20 cellular contexts compared by ENCODE assay signal in the genomic region with DNA sequence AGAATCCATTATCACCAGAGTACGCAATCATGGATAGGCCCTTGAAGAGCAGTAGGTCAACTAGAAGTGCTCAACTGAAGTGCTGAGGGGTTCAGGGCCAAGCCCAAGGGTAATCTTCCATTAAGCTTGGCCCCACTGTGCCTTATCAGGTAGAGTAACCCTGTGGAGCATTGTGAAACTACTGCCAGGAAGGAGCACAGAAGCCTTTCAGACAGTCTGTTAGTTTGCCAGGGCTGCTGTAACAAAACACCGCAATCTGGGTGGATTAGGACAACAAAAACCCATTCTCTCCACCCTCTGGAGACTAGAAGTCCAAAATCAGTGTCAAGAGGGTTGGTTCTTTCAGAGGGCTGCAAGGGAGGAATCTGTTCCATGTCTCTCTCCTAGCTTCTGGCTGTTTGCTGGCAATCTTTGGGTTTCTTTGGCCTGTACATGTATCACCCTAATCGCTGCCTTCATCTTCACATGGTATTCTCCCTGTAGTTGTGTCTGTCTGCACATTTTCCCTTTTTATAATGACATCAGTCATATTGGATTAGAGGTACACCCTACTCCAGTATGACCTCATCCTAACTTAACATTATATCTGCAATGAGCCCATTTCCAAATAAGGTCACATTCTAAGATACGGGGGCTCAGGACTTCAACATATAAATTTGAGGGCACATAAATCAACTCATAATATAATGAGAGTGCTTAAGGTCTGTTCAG. TPM values are rescaled to one million over a fixed set of nuclear protein-coding genes. Genes with fewer than 3 reads are reported as not detected.
DNase-seq lines count a peak whose midpoint lies in the region; ATAC-seq and TF ChIP-seq lines count a peak whose summit lies in the region.
"Had no signal": no experiment of that assay in that cellular context is flagged by ENCODE, and none has a peak within 500 bp of the region (broad histone marks: within the 10 kb centered on the region; RNA-seq: fewer than 3 reads in every experiment).

No MANE protein-coding gene starts in this region.

- no peak for TF ChIP-seq POLR2A in Peyer's patch (IDR thresholded peaks at IDR 0.05)

- DNase-seq in Right ventricle myocardium inferior (ENCODE audit: missing footprints) (no peak), left ventricle myocardium inferior (no peak), choroid plexus epithelial cell (ENCODE audit: low read depth) (peak; percentile 26), fibroblast of gingiva (ENCODE audit: low read depth) (peak; percentile 19), mesendoderm (peak; percentile 51), omental fat pad (ENCODE audit: low spot score) (no peak), Peyer's patch (no peak)
- DNase-seq: 8988T; CD4-positive, alpha-beta memory T cell; DMS153; DMS79; GDM1; GOT3; H9 had no signal

- H3K23ac ChIP-seq in mesendoderm (ENCODE audit: low read length) = no peak overlapping the region

- H2BK15ac ChIP-seq in mesendoderm (replicated peaks; ENCODE audit: low read depth) = no peak overlapping the region

- H3K79me2 ChIP-seq in mesendoderm (ENCODE audit: control insufficient read depth, insufficient read depth, low read length) = no peaks in the 10 kb centered on the region

- H3K9me3 ChIP-seq in left ventricle myocardium inferior (replicated peaks) (peaks cover 16% of the 10 kb centered on the region), Peyer's patch (no peaks in the 10 kb centered on the region)

- no peaks in the 10 kb centered on the region for H3K79me1 ChIP-seq in mesendoderm (ENCODE audit: low read length)

- H3K27me3 ChIP-seq in left ventricle myocardium inferior (ENCODE audit: low read depth) = peaks cover 1% of the 10 kb centered on the region
- no peaks in the 10 kb centered on the region for H3K27me3 ChIP-seq in mesendoderm (ENCODE audit: insufficient read depth, low read length, poor library complexity)
- H3K27me3 ChIP-seq in Peyer's patch = no peaks in the 10 kb centered on the region
- H3K27me3 ChIP-seq: BLaER1 had no signal

- H2AK5ac ChIP-seq in mesendoderm (ENCODE audit: low read length) = no peak overlapping the region

- intact Hi-C loops in Right ventricle myocardium inferior (cut with DNase I) = no loop called here
- intact Hi-C loops in left ventricle myocardium inferior (cut with micrococcal nuclease) = no loop called here

- ATAC-seq in Right ventricle myocardium inferior (peak; percentile 37), omental fat pad (ENCODE audit: low FRiP score) (no peak), HG03378 (IDR thresholded peaks at IDR 0.05; ENCODE audit: unreplicated experiment) (no peak)

- H4K5ac ChIP-seq in mesendoderm (ENCODE audit: low read length) = no peak overlapping the region

- H3K56ac ChIP-seq in mesendoderm (ENCODE audit: low read length) = no peak overlapping the region

- H4K8ac ChIP-seq in mesendoderm (ENCODE audit: low read depth, low read length) = no peak overlapping the region

- no peak overlapping the region for H3K4ac ChIP-seq in mesendoderm (ENCODE audit: low read depth, low read length)

- WGBS in mesendoderm (ENCODE audit: extremely low coverage, insufficient coverage, low lambda C conversion rate) = no CpG with 5 or more reads among the region's 4 CpGs

- H2BK120ac ChIP-seq in mesendoderm (ENCODE audit: low read depth, low read length) = no peak overlapping the region

- H3K36me3 ChIP-seq in left ventricle myocardium inferior (no peaks in the 10 kb centered on the region), mesendoderm (ENCODE audit: control insufficient read depth, insufficient read depth, low read length) (no peaks in the 10 kb centered on the region), Peyer's patch (no peaks in the 10 kb centered on the region)
- H3K36me3 ChIP-seq: BLaER1 had no signal

- no peak overlapping the region for H3K4me2 ChIP-seq in mesendoderm (ENCODE audit: low read length)
- H3K4me2 ChIP-seq: BLaER1 had no signal

- H3K4me1 ChIP-seq in left ventricle myocardium inferior (no peaks in the 10 kb centered on the region), mesendoderm (ENCODE audit: control insufficient read depth, low read depth, low read length) (peaks cover 2% of the 10 kb centered on the region), Peyer's patch (no peaks in the 10 kb centered on the region)
- H3K4me1 ChIP-seq: BLaER1 had no signal

- H3K27ac ChIP-seq in left ventricle myocardium inferior (replicated peaks) = no peak overlapping the region
- H3K27ac ChIP-seq in mesendoderm (ENCODE audit: low read depth, low read length) = no peak overlapping the region
- H3K27ac ChIP-seq in Peyer's patch = no peak overlapping the region
- H3K27ac ChIP-seq: BLaER1 had no signal

- H3K18ac ChIP-seq in mesendoderm (ENCODE audit: low read length) = no peak overlapping the region

- H2BK5ac ChIP-seq in mesendoderm (ENCODE audit: low read length) = no peak overlapping the region

- H3K9ac ChIP-seq in mesendoderm (ENCODE audit: low read length) = no peak overlapping the region
- H3K9ac ChIP-seq: BLaER1 had no signal

- TF ChIP-seq CTCF in left ventricle myocardium inferior (IDR thresholded peaks at IDR 0.05; ENCODE audit: borderline replicate concordance) (no peak), choroid plexus epithelial cell (conservative IDR thresholded peaks at IDR 0.05; ENCODE audit: low read depth, low read length) (no peak), omental fat pad (IDR thresholded peaks at IDR 0.05) (no peak), Peyer's patch (IDR thresholded peaks at IDR 0.05) (no peak)

- H3K4me3 ChIP-seq in left ventricle myocardium inferior (no peak overlapping the region), choroid plexus epithelial cell (ENCODE audit: low read depth, low read length) (no peak overlapping the region), mesendoderm (ENCODE audit: low read length) (no peak overlapping the region), Peyer's patch (no peak overlapping the region)
- H3K4me3 ChIP-seq: BLaER1 had no signal

RNA-seq across cellular contexts. Expression of a gene that starts 21.2 kb away (rescaled TPM):
- total RNA-seq in Right ventricle myocardium inferior (21.6 TPM), left ventricle myocardium inferior (8.5 TPM), omental fat pad (10 to 100 TPM; 10.2 to 36.4 (median 19.8) TPM), Peyer's patch (1 to 10 TPM; 1.2 to 5.0 (median 3.8) TPM)
- polyA plus RNA-seq in mesendoderm (2013, experiment 1 of 2) = 0.45 TPM
- 0.24 TPM for polyA plus RNA-seq in mesendoderm (2013, experiment 2 of 2)
- total RNA-seq: A673; CD4-positive, alpha-beta memory T cell; Daoy had no signal
- polyA plus RNA-seq: AG04450; CD14-positive monocyte; CD4-positive, alpha-beta memory T cell had no signal

Comparison
In these comparisons a context has a peak if more than half of its experiments do, and no peak if none do; other contexts are left out.
1. DNase-seq: peak in choroid plexus epithelial cell (single experiment), fibroblast of gingiva (single experiment) and mesendoderm (single experiment); none in Right ventricle myocardium inferior (single experiment), left ventricle myocardium inferior (single experiment), omental fat pad (single experiment) and Peyer's patch (0 of 3).